ENCODE assay signal across 8 cellular contexts in genomic region chr16:53159781-53160436, GRCh38.
A peak's percentile ranks its signal among the peaks of the same experiment; 100 is the strongest.
DNase-seq lines count a peak whose midpoint lies in the region; ATAC-seq and TF ChIP-seq lines count a peak whose summit lies in the region.

No MANE protein-coding gene starts in this region.

- BruUV-seq in HCT116 (replicated peaks; lab: Mats Ljungman, UMichigan): no TSS peak
- no TSS peak for BruUV-seq in mammary epithelial cell (replicated peaks; lab: Mats Ljungman, UMichigan)

- H3K9me2 ChIP-seq in HCT116 (ENCODE audit: insufficient read depth): no peaks in the 10 kb centered on the region

- no peaks in the 10 kb centered on the region for H3K9me3 Mint-ChIP-seq in activated T-cell treated with anti-CD3 and anti-CD28 coated beads, Interleukin-2, amount 50 U/mL, for 72 hours
- H3K9me3 Mint-ChIP-seq in activated T-helper 1 cell treated with anti-CD3 and anti-CD28 coated beads, Interleukin-12 subunit alpha, Interleukin-12 subunit beta, Interleukin-2, Interleukin-4 antibody, amounts not matched to agents 30 ng/mL and 10 ng/mL and 1 ng/mL, durations not matched to agents 14 hours and 24 hours and 36 hours: no peaks in the 10 kb centered on the region

- H4K20me1 ChIP-seq in HCT116 (ENCODE audit: insufficient read depth) (no peaks in the 10 kb centered on the region; the same call in 1 of the 2 replicates), mammary epithelial cell (ENCODE audit: insufficient read depth, low read length) (no peaks in the 10 kb centered on the region)

- CTCF ChIA-PET in HCT116 (lab: Charles Lee): no interaction called here
- CTCF ChIA-PET in mammary epithelial cell (lab: Charles Lee; ENCODE audit: low non-redundant PET): no interaction called here

- dilution Hi-C loops in mammary epithelial cell (cut with HindIII; ENCODE audit: low sequenced_read_pairs): no loop called here

- H3K27ac ChIP-seq in HCT116 (ENCODE audit: low read depth, low read length) (no peak overlapping the region), mammary epithelial cell (ENCODE audit: insufficient read depth, low read depth, low read length) (no peak overlapping the region), left lung (no peak overlapping the region), uterus (peak overlapping the region in 1 of 2 donors; percentile 22)

- no peaks in the 10 kb centered on the region for H3K9me3 ChIP-seq in HCT116 (ENCODE audit: control insufficient read depth in 1 of 2, insufficient read depth in 1 of 2, low read depth in 1 of 2, low read length in 2 of 2)
- no peaks in the 10 kb centered on the region for H3K9me3 ChIP-seq in mammary epithelial cell (replicated peaks; ENCODE audit: insufficient read depth, low read length)
- no peaks in the 10 kb centered on the region for H3K9me3 ChIP-seq in left lung
- no peaks in the 10 kb centered on the region for H3K9me3 ChIP-seq in uterus

- peak; percentile 59 for TF ChIP-seq RAD21 in HCT116 (IDR thresholded peaks at IDR 0.05; ENCODE audit: low read depth)

- H3K4me2 ChIP-seq in HCT116 (ENCODE audit: low read length) (no peak overlapping the region), mammary epithelial cell (ENCODE audit: insufficient read depth, low read depth, low read length) (no peak overlapping the region)

- TF ChIP-seq CTCF in HCT116 (IDR thresholded peaks at IDR 0.05 in 2 of 3, conservative IDR thresholded peaks at IDR 0.05 in 1 of 3; ENCODE audit: borderline replicate concordance in 1 of 3, insufficient read depth in 1 of 3, low read depth in 2 of 3, low read length in 2 of 3) (peak; percentile 47 to 75 (median 69); a peak in 5 of 6 replicates), mammary epithelial cell (conservative IDR thresholded peaks at IDR 0.05 in 1 of 2, IDR thresholded peaks at IDR 0.05 in 1 of 2; ENCODE audit: extremely low read depth in 1 of 2, insufficient read depth in 1 of 2, low read depth in 1 of 2, low read length in 2 of 2) (peak; percentile 64 to 70), left lung (IDR thresholded peaks at IDR 0.05) (peak; percentile 66 to 68), uterus (IDR thresholded peaks at IDR 0.05) (peak; percentile 53 to 69 (median 68))

- peaks cover 6% of the 10 kb centered on the region; the same call in 1 of the 2 replicates for H3K79me2 ChIP-seq in HCT116 (ENCODE audit: insufficient read depth, low read length)
- H3K79me2 ChIP-seq in mammary epithelial cell (ENCODE audit: insufficient read depth, low read length): peaks cover 52% of the 10 kb centered on the region

- RAD21 ChIA-PET in HCT116 (lab: Charles Lee; ENCODE audit: low non-redundant PET in 1 of 2, low total read pairs in 2 of 2, uncharacterized antibody in 2 of 2, unreplicated experiment in 2 of 2): no interaction called here

- no peak overlapping the region for H3K4me3 ChIP-seq in HCT116 (replicated peaks in 1 of 2; ENCODE audit: low read depth in 1 of 2, low read length in 2 of 2)
- no peak overlapping the region for H3K4me3 ChIP-seq in mammary epithelial cell (replicated peaks in 1 of 3; ENCODE audit: insufficient read depth in 1 of 3, low read depth in 2 of 3, low read length in 3 of 3)
- H3K4me3 ChIP-seq in left lung: no peak overlapping the region
- H3K4me3 ChIP-seq in uterus: no peak overlapping the region

- peaks cover 2 to 9% of the 10 kb centered on the region in 2 donors for H3K36me3 Mint-ChIP-seq in activated T-cell treated with anti-CD3 and anti-CD28 coated beads, Interleukin-2, amount 50 U/mL, for 72 hours (ENCODE audit: insufficient read depth in 2 of 2)
- H3K36me3 Mint-ChIP-seq in activated T-helper 1 cell treated with anti-CD3 and anti-CD28 coated beads, Interleukin-12 subunit alpha, Interleukin-12 subunit beta, Interleukin-2, Interleukin-4 antibody, amounts not matched to agents 30 ng/mL and 10 ng/mL and 1 ng/mL, durations not matched to agents 14 hours and 24 hours and 36 hours (ENCODE audit: low read depth): peaks cover 17% of the 10 kb centered on the region

- peak; percentile 2 to 11 for DNase-seq in activated T-cell treated with anti-CD3 and anti-CD28 coated beads, Interleukin-2, amount 50 U/mL, for 72 hours
- DNase-seq in activated T-cell treated with anti-CD3 and anti-CD28 coated beads, Interleukin-2, amount 50 U/mL, for 48 hours: no peak
- peak; percentile 26 for DNase-seq in HCT116 (ENCODE audit: low read depth, low spot score)
- DNase-seq in NCI-H69 (lab: John Stamatoyannopoulos, UW): peak; percentile 67
- peak; percentile 32 for DNase-seq in mammary epithelial cell
- DNase-seq in left lung: no peak
- peak in 1 of 2 donors; percentile 28 for DNase-seq in uterus
- DNase-seq in activated T-helper 1 cell treated with anti-CD3 and anti-CD28 coated beads, Interleukin-12 subunit alpha, Interleukin-12 subunit beta, Interleukin-2, Interleukin-4 antibody, amounts not matched to agents 30 ng/mL and 10 ng/mL and 1 ng/mL, durations not matched to agents 14 hours and 24 hours and 36 hours (ENCODE audit: low spot score): no peak

- H3K27ac Mint-ChIP-seq in activated T-cell treated with anti-CD3 and anti-CD28 coated beads, Interleukin-2, amount 50 U/mL, for 72 hours: no peak overlapping the region
- H3K27ac Mint-ChIP-seq in activated T-helper 1 cell treated with anti-CD3 and anti-CD28 coated beads, Interleukin-12 subunit alpha, Interleukin-12 subunit beta, Interleukin-2, Interleukin-4 antibody, amounts not matched to agents 30 ng/mL and 10 ng/mL and 1 ng/mL, durations not matched to agents 14 hours and 24 hours and 36 hours: no peak overlapping the region

- H3K36me3 ChIP-seq in HCT116 (ENCODE audit: control insufficient read depth in 1 of 2, insufficient read depth in 2 of 2, low read length in 2 of 2): peaks cover 0 to 9% of the 10 kb centered on the region in 2 experiments; a peak in 2 of 4 replicates
- peaks cover 14% of the 10 kb centered on the region for H3K36me3 ChIP-seq in mammary epithelial cell (ENCODE audit: insufficient read depth, low read length)
- H3K36me3 ChIP-seq in left lung: peaks cover 6 to 43% of the 10 kb centered on the region in 2 donors
- H3K36me3 ChIP-seq in uterus: no peaks in the 10 kb centered on the region

- no peak overlapping the region for H3K9ac ChIP-seq in HCT116 (ENCODE audit: low read length)
- no peak overlapping the region for H3K9ac ChIP-seq in mammary epithelial cell (ENCODE audit: insufficient read depth, low read length)

- H3K27me3 ChIP-seq in HCT116 (ENCODE audit: insufficient read depth, low read length) (no peaks in the 10 kb centered on the region), mammary epithelial cell (ENCODE audit: insufficient read depth, low read length) (no peaks in the 10 kb centered on the region), left lung (no peaks in the 10 kb centered on the region), uterus (no peaks in the 10 kb centered on the region)

- H3K4me3 Mint-ChIP-seq in activated T-cell treated with anti-CD3 and anti-CD28 coated beads, Interleukin-2, amount 50 U/mL, for 72 hours: no peak overlapping the region
- no peak overlapping the region for H3K4me3 Mint-ChIP-seq in activated T-helper 1 cell treated with anti-CD3 and anti-CD28 coated beads, Interleukin-12 subunit alpha, Interleukin-12 subunit beta, Interleukin-2, Interleukin-4 antibody, amounts not matched to agents 30 ng/mL and 10 ng/mL and 1 ng/mL, durations not matched to agents 14 hours and 24 hours and 36 hours

- peak; percentile 55 to 61 for ATAC-seq in activated T-cell treated with anti-CD3 and anti-CD28 coated beads, Interleukin-2, amount 50 U/mL, for 72 hours (replicated peaks in 1 of 2)
- ATAC-seq in HCT116 (peak; percentile 75), left lung (peak; percentile 70)

- intact Hi-C loops in HCT116 (cut with micrococcal nuclease) (loop anchor here (2.0 kb wide), 1 partner anchor 105 kb away; the partner anchor contains the start of gene CHD9), mammary epithelial cell (cut with micrococcal nuclease) (loop anchor here (1.0 kb wide), 2 partner anchors 30 to 105 kb away; no protein-coding TSS in a partner anchor), left lung (cut with DNase I) (loop anchor here in 1 of 2 donors (10.0 kb wide), 2 partner anchors 105 to 185 kb away; partner anchors contain the start of genes CHD9 and CHD9NB), uterus (cut with DNase I; ENCODE audit: low total_unique reads) (no loop called here)
- intact Hi-C loops in activated T-helper 1 cell treated with anti-CD3 and anti-CD28 coated beads, Interleukin-12 subunit alpha, Interleukin-12 subunit beta, Interleukin-2, Interleukin-4 antibody, amounts not matched to agents 30 ng/mL and 10 ng/mL and 1 ng/mL, durations not matched to agents 14 hours and 24 hours and 36 hours (cut with micrococcal nuclease): loop anchor here (1.0 kb wide), 2 partner anchors 30 to 105 kb away; no protein-coding TSS in a partner anchor

- H3K4me1 ChIP-seq in HCT116 (ENCODE audit: control insufficient read depth in 1 of 2, insufficient read depth in 2 of 2, low read length in 2 of 2): no peaks in the 10 kb centered on the region
- H3K4me1 ChIP-seq in mammary epithelial cell (ENCODE audit: insufficient read depth, low read length): no peaks in the 10 kb centered on the region
- peaks cover 0 to 7% of the 10 kb centered on the region in 2 donors for H3K4me1 ChIP-seq in left lung
- H3K4me1 ChIP-seq in uterus: no peaks in the 10 kb centered on the region

- no peaks in the 10 kb centered on the region for H3K27me3 Mint-ChIP-seq in activated T-cell treated with anti-CD3 and anti-CD28 coated beads, Interleukin-2, amount 50 U/mL, for 72 hours (ENCODE audit: low read depth)
- no peaks in the 10 kb centered on the region for H3K27me3 Mint-ChIP-seq in activated T-helper 1 cell treated with anti-CD3 and anti-CD28 coated beads, Interleukin-12 subunit alpha, Interleukin-12 subunit beta, Interleukin-2, Interleukin-4 antibody, amounts not matched to agents 30 ng/mL and 10 ng/mL and 1 ng/mL, durations not matched to agents 14 hours and 24 hours and 36 hours (ENCODE audit: insufficient read depth)

- TF ChIP-seq POLR2A in HCT116 (IDR thresholded peaks at IDR 0.05; ENCODE audit: borderline replicate concordance, extremely low read depth, insufficient read depth, insufficient read length) (no peak), uterus (IDR thresholded peaks at IDR 0.05) (no peak)

- H3K4me1 Mint-ChIP-seq in activated T-cell treated with anti-CD3 and anti-CD28 coated beads, Interleukin-2, amount 50 U/mL, for 72 hours (ENCODE audit: low read depth): peaks cover 5% of the 10 kb centered on the region
- no peaks in the 10 kb centered on the region for H3K4me1 Mint-ChIP-seq in activated T-helper 1 cell treated with anti-CD3 and anti-CD28 coated beads, Interleukin-12 subunit alpha, Interleukin-12 subunit beta, Interleukin-2, Interleukin-4 antibody, amounts not matched to agents 30 ng/mL and 10 ng/mL and 1 ng/mL, durations not matched to agents 14 hours and 24 hours and 36 hours (ENCODE audit: low read depth)

- 80% methylated on average over 6 of the region's 6 CpGs for WGBS in mammary epithelial cell (ENCODE audit: low coverage, missing lambda C conversion rate)

- in situ Hi-C loops in mammary epithelial cell (cut with MboI; ENCODE audit: low sequenced_read_pairs in 2 of 2): loop anchor here in 1 of 2 donors (10.0 kb wide), 1 partner anchor 105 kb away; the partner anchor contains the start of genes CHD9 and CHD9NB

- H2AFZ ChIP-seq in HCT116 (ENCODE audit: low read depth, low read length, poor library complexity, severe bottlenecking) (no peak overlapping the region), mammary epithelial cell (ENCODE audit: low read depth, low read length) (no peak overlapping the region)

- POLR2A ChIA-PET in HCT116 (lab: Charles Lee): no interaction called here

Comparison
In these comparisons a context has a peak if more than half of its experiments do, and no peak if none do; other contexts are left out.
1. DNase-seq: peak in activated T-cell treated with anti-CD3 and anti-CD28 coated beads, Interleukin-2, amount 50 U/mL, for 72 hours (2 of 2), HCT116 (single experiment), NCI-H69 (single experiment) and mammary epithelial cell (single experiment); none in activated T-cell treated with anti-CD3 and anti-CD28 coated beads, Interleukin-2, amount 50 U/mL, for 48 hours (0 of 2), left lung (0 of 2) and activated T-helper 1 cell treated with anti-CD3 and anti-CD28 coated beads, Interleukin-12 subunit alpha, Interleukin-12 subunit beta, Interleukin-2, Interleukin-4 antibody, amounts not matched to agents 30 ng/mL and 10 ng/mL and 1 ng/mL, durations not matched to agents 14 hours and 24 hours and 36 hours (single experiment).
2. Peak in every context shown above with its lines, with median percentiles within 50 percentile points of each other: ATAC-seq and CTCF ChIP-seq.